10 cellular contexts compared by ENCODE assay signal in genomic region chr2:3001595-3002184, GRCh38.
DNase-seq lines count a peak whose midpoint lies in the region; ATAC-seq, FAIRE-seq and TF ChIP-seq lines count a peak whose summit lies in the region.
"Had no signal": no experiment of that assay in that cellular context is flagged by ENCODE, and none has a peak within 500 bp of the region (broad histone marks: within the 10 kb centered on the region; RNA-seq: fewer than 3 reads in every experiment).

No MANE protein-coding gene starts in this region.

- intact Hi-C loops in pancreas (cut with DNase I) (no loop called here), posterior vena cava (cut with DNase I) (no loop called here)

- DNase-seq in GM12891 (ENCODE audit: insufficient read length, low spot score) (no peak), HT-29 (ENCODE audit: low spot score) (peak; percentile 19), choroid plexus epithelial cell (ENCODE audit: low read depth) (peak; percentile 5), pancreas (peak in 3 of 6 donors; percentile 19 to 31 (median 28)), GDM1 (lab: John Stamatoyannopoulos, UW) (no peak), posterior vena cava (ENCODE audit: low spot score) (no peak)
- no peak for DNase-seq in effector CD4-positive, alpha-beta T cell

- no peak overlapping the region for H3K27ac ChIP-seq in pancreas
- H3K27ac ChIP-seq: parathyroid adenoma, vagina had no signal

- peaks cover 0 to 3% (median 0%) of the 10 kb centered on the region in 4 donors for H3K27me3 ChIP-seq in pancreas
- H3K27me3 ChIP-seq: vagina had no signal

- H3K36me3 ChIP-seq in pancreas, result no peaks in the 10 kb centered on the region
- H3K36me3 ChIP-seq: vagina had no signal

- FAIRE-seq in GM12891 (lab: Jason Lieb, UNC), result peak; percentile 38
- no peak for FAIRE-seq in pancreas (lab: Jason Lieb, UNC)

- H3K4me3 ChIP-seq in choroid plexus epithelial cell (ENCODE audit: low read depth, low read length) (no peak overlapping the region), pancreas (no peak overlapping the region)
- H3K4me3 ChIP-seq: vagina had no signal

- TF ChIP-seq CTCF in choroid plexus epithelial cell (conservative IDR thresholded peaks at IDR 0.05; ENCODE audit: low read depth, low read length), result peak; percentile 4
- peak in 2 of 4 donors; percentile 7 to 19 for TF ChIP-seq CTCF in pancreas (IDR thresholded peaks at IDR 0.05)

- 25 to 26% methylated on average over 13 of the region's 13 CpGs for WGBS in pancreas, 2 donors

- no peak for TF ChIP-seq POLR2A in GM12891 (IDR thresholded peaks at IDR 0.05; ENCODE audit: low read depth, low read length)

- ATAC-seq in pancreas, result peak; percentile 66 to 98 (median 78)
- ATAC-seq in HG03045 (IDR thresholded peaks at IDR 0.05; ENCODE audit: unreplicated experiment), result no peak

- no peaks in the 10 kb centered on the region for H3K4me1 ChIP-seq in pancreas
- H3K4me1 ChIP-seq: parathyroid adenoma, vagina had no signal

- no peaks in the 10 kb centered on the region for H3K9me3 ChIP-seq in pancreas
- H3K9me3 ChIP-seq: vagina had no signal

TF ChIP-seq in GM12891, 5 proteins besides CTCF, POLR2A, EP300 and RAD21:
- TF ChIP-seq PAX5 (IDR thresholded peaks at IDR 0.05; ENCODE audit: insufficient read depth, low read length, severe bottlenecking) (no peak), POU2F2 (IDR thresholded peaks at IDR 0.05; ENCODE audit: low read depth, low read length) (no peak), POLR2AphosphoS5 (IDR thresholded peaks at IDR 0.05; ENCODE audit: low read depth, low read length) (no peak), SPI1 (IDR thresholded peaks at IDR 0.05; ENCODE audit: low read depth, low read length) (peak; percentile 33)

Comparison
In these comparisons a context has a peak if more than half of its experiments do, and no peak if none do; other contexts are left out.
1. DNase-seq: peak in HT-29 (single experiment) and choroid plexus epithelial cell (single experiment); none in GM12891 (single experiment), effector CD4-positive, alpha-beta T cell (single experiment), GDM1 (single experiment) and posterior vena cava (single experiment).